ENCODE assay signal across 15 cellular contexts in the genomic region with DNA sequence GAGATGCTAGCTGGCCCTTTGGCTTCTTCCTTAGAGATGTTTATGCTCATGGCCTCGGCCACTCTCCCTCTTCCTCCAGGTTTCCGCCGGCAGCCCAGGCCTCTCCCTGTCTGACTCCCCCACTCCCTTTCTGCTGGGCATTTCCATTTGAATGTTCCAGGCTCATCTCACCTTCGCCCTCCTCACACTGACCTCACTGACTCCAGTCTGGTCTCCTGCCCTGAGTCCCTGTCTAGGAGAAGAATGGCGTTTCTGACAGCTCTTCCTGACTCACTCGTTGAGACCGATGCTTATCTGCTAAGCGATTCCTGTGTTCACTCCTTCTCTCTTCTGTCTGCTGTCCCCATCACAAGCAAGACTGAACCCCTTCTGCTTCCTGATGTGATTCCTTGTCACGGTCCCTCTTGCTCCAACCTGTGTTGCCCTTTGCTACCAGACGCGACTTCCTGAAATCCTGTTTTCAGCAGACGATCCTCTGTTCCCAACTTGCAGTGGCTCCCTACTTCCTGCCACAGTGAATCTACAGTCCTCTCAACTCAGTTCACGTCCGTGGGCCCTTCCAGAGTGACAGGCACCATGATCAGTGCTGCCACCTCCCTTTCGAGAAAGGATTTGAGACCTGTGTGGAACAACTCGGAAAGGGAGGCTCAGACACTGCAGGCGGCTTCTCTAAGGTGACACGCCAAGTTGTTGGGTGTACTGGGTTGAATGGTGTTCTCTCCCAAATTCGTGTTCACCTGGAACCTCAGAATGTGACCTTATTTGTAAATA.
A peak's percentile ranks its signal among the peaks of the same experiment; 100 is the strongest.
DNase-seq lines count a peak whose midpoint lies in the region; ATAC-seq and TF ChIP-seq lines count a peak whose summit lies in the region.
"Had no signal": no experiment of that assay in that cellular context is flagged by ENCODE, and none has a peak within 500 bp of the region (broad histone marks: within the 10 kb centered on the region; RNA-seq: fewer than 3 reads in every experiment).

No MANE protein-coding gene starts in this region.

- H3K36me3 ChIP-seq in OCI-LY3 (replicated peaks; ENCODE audit: low read depth, low read length) = no peaks in the 10 kb centered on the region

- H3K27me3 Mint-ChIP-seq in stimulated activated naive CD8-positive, alpha-beta T cell treated with anti-CD3 and anti-CD28 coated beads, Interleukin-15, amount 100 ng/mL, for 72 hours = no peaks in the 10 kb centered on the region
- H3K27me3 Mint-ChIP-seq: activated CD4-positive, alpha-beta memory T cell treated with anti-CD3 and anti-CD28 coated beads, Interleukin-2, amount 10 ng/mL, durations not matched to agents 7 days and 5 days; naive thymus-derived CD4-positive, alpha-beta T cell had no signal

- H3K9ac ChIP-seq in OCI-LY3 (ENCODE audit: low read length) = no peak overlapping the region

- no peak for DNase-seq in stimulated activated naive CD8-positive, alpha-beta T cell treated with anti-CD3 and anti-CD28 coated beads, Interleukin-15, amount 100 ng/mL, for 72 hours
- DNase-seq in stimulated activated naive CD8-positive, alpha-beta T cell treated with anti-CD3 and anti-CD28 coated beads, Interleukin-15, Interleukin-2, amounts not matched to agents 100 U/mL and 50 U/mL, for 24 hours = no peak
- peak; percentile 45 for DNase-seq in iPS-NIHi7 (ENCODE audit: extremely low spot score)
- DNase-seq in NCI-H187 treated with DMSO at 0.1 percent for 48 hours (lab: John Stamatoyannopoulos, UW) = no peak
- no peak for DNase-seq in omental fat pad (ENCODE audit: low spot score)
- no peak for DNase-seq in T-helper 1 cell
- DNase-seq in effector CD4-positive, alpha-beta T cell = no peak
- DNase-seq: activated CD4-positive, alpha-beta memory T cell treated with anti-CD3 and anti-CD28 coated beads, Interleukin-2, amount 10 ng/mL, durations not matched to agents 7 days and 5 days; activated T-cell treated with anti-CD3 and anti-CD28 coated beads, Interleukin-2, amount 50 U/mL, for 72 hours; DMS 273 treated with DMSO at 0.1 percent for 48 hours; foreskin fibroblast; naive thymus-derived CD4-positive, alpha-beta T cell; NCI-H2081 treated with DMSO at 0.1 percent for 48 hours; NCI-H526 treated with DMSO at 0.1 percent for 48 hours had no signal

- no peak for ATAC-seq in stimulated activated naive CD8-positive, alpha-beta T cell treated with anti-CD3 and anti-CD28 coated beads, Interleukin-15, amount 100 ng/mL, for 72 hours
- ATAC-seq in stimulated activated naive CD8-positive, alpha-beta T cell treated with anti-CD3 and anti-CD28 coated beads, Interleukin-15, Interleukin-2, amounts not matched to agents 100 U/mL and 50 U/mL, for 24 hours = no peak
- no peak for ATAC-seq in omental fat pad (ENCODE audit: low FRiP score)
- ATAC-seq: activated T-cell treated with anti-CD3 and anti-CD28 coated beads, Interleukin-2, amount 50 U/mL, for 72 hours; naive thymus-derived CD4-positive, alpha-beta T cell had no signal

- no peaks in the 10 kb centered on the region for H3K9me3 ChIP-seq in OCI-LY3 (ENCODE audit: insufficient read depth, low read length)

- no peak overlapping the region for H3K4me3 ChIP-seq in OCI-LY3 (ENCODE audit: low read length)

- H2AFZ ChIP-seq in OCI-LY3 (ENCODE audit: low read depth, low read length) = no peak overlapping the region

- TF ChIP-seq CTCF in OCI-LY3 (IDR thresholded peaks at IDR 0.05; ENCODE audit: low read depth, low read length) (0 out of 2 replicates have a peak, but pooled peaks have one; percentile 7), omental fat pad (IDR thresholded peaks at IDR 0.05) (no peak)

- no peak overlapping the region for H3K4me3 Mint-ChIP-seq in stimulated activated naive CD8-positive, alpha-beta T cell treated with anti-CD3 and anti-CD28 coated beads, Interleukin-15, amount 100 ng/mL, for 72 hours
- H3K4me3 Mint-ChIP-seq: activated CD4-positive, alpha-beta memory T cell treated with anti-CD3 and anti-CD28 coated beads, Interleukin-2, amount 10 ng/mL, durations not matched to agents 7 days and 5 days; activated T-cell treated with anti-CD3 and anti-CD28 coated beads, Interleukin-2, amount 50 U/mL, for 72 hours; naive thymus-derived CD4-positive, alpha-beta T cell had no signal

- peak overlapping the region; percentile 29 to 45 for H3K27ac Mint-ChIP-seq in stimulated activated naive CD8-positive, alpha-beta T cell treated with anti-CD3 and anti-CD28 coated beads, Interleukin-15, amount 100 ng/mL, for 72 hours
- H3K27ac Mint-ChIP-seq: activated CD4-positive, alpha-beta memory T cell treated with anti-CD3 and anti-CD28 coated beads, Interleukin-2, amount 10 ng/mL, durations not matched to agents 7 days and 5 days; activated T-cell treated with anti-CD3 and anti-CD28 coated beads, Interleukin-2, amount 50 U/mL, for 72 hours had no signal

- no peak overlapping the region for H3K27ac ChIP-seq in OCI-LY3 (ENCODE audit: low read length)

- H3K79me2 ChIP-seq in OCI-LY3 (ENCODE audit: low read length) = peaks cover 16% of the 10 kb centered on the region; the same call in 1 of the 2 replicates

- H3K27me3 ChIP-seq in OCI-LY3 (ENCODE audit: low read depth, low read length) = no peaks in the 10 kb centered on the region

- H4K20me1 ChIP-seq in OCI-LY3 (ENCODE audit: insufficient read depth, low read length) = peaks cover 12% of the 10 kb centered on the region; the same call in 1 of the 2 replicates

- no peaks in the 10 kb centered on the region for H3K9me3 Mint-ChIP-seq in stimulated activated naive CD8-positive, alpha-beta T cell treated with anti-CD3 and anti-CD28 coated beads, Interleukin-15, amount 100 ng/mL, for 72 hours
- H3K9me3 Mint-ChIP-seq: activated CD4-positive, alpha-beta memory T cell treated with anti-CD3 and anti-CD28 coated beads, Interleukin-2, amount 10 ng/mL, durations not matched to agents 7 days and 5 days; activated T-cell treated with anti-CD3 and anti-CD28 coated beads, Interleukin-2, amount 50 U/mL, for 72 hours; naive thymus-derived CD4-positive, alpha-beta T cell had no signal

- H3K4me1 ChIP-seq in OCI-LY3 (ENCODE audit: low read length) = peaks cover 15% of the 10 kb centered on the region

- H3K4me1 Mint-ChIP-seq in stimulated activated naive CD8-positive, alpha-beta T cell treated with anti-CD3 and anti-CD28 coated beads, Interleukin-15, amount 100 ng/mL, for 72 hours = peaks cover 60% of the 10 kb centered on the region

- no peak overlapping the region for H3K4me2 ChIP-seq in OCI-LY3 (ENCODE audit: low read length)
